In the genomic region with DNA sequence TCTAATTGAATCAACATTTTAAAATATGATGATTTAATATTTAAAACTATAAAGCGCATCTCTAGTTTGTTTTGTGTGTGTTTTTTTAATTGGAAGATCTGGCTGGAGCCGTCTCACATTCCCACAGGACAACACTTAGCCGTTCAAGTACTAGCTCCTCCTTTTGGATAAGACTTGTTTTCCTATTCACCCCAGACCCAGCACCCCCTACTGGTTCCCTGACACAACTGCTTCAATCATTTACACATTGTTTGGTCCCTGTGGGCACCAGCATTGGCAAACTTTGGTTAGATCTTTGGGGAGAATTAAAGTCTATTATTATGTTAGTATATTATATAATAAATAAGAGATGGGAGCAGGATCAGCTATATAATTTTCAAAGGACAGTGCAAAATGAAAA, we compare ENCODE assay signal across 9 cellular contexts. TPM values are rescaled to one million over a fixed set of nuclear protein-coding genes. Genes with fewer than 3 reads are reported as not detected.
A peak's percentile ranks its signal among the peaks of the same experiment; 100 is the strongest.
DNase-seq lines count a peak whose midpoint lies in the region; ATAC-seq and TF ChIP-seq lines count a peak whose summit lies in the region.
"Had no signal": no experiment of that assay in that cellular context is flagged by ENCODE, and none has a peak within 500 bp of the region (broad histone marks: within the 10 kb centered on the region; RNA-seq: fewer than 3 reads in every experiment).

No MANE protein-coding gene starts in this region.

- H3K27me3 ChIP-seq in right lobe of liver (no peaks in the 10 kb centered on the region), spleen (replicated peaks in 1 of 7) (no peaks in the 10 kb centered on the region)

- DNase-seq in right lobe of liver (no peak), occipital lobe (lab: John Stamatoyannopoulos, UW) (no peak), activated gamma-delta T cell (lab: John Stamatoyannopoulos, UW) (no peak), pons (ENCODE audit: low spot score) (no peak), spleen (no peak)

- 76% methylated on average over 3 of the region's 3 CpGs for WGBS in right lobe of liver (ENCODE audit: insufficient coverage, low coverage, low lambda C conversion rate, missing lambda C conversion rate)
- WGBS in spleen, 5 donors = 78 to 84% (median 81%) methylated on average over 3 of the region's 3 CpGs

- H3K4me1 ChIP-seq in right lobe of liver (no peaks in the 10 kb centered on the region), spleen (peaks cover 0 to 6% (median 0%) of the 10 kb centered on the region in 6 donors)

- TF ChIP-seq POLR2A in right lobe of liver (IDR thresholded peaks at IDR 0.05) = no peak
- TF ChIP-seq POLR2A in spleen (IDR thresholded peaks at IDR 0.05) = no peak

- H3K36me3 ChIP-seq in right lobe of liver (peaks cover 0 to 13% (median 2%) of the 10 kb centered on the region in 4 donors), spleen (peaks cover 0 to 36% (median 16%) of the 10 kb centered on the region in 6 donors)

- TF ChIP-seq CTCF in GM12872 (IDR thresholded peaks at IDR 0.05; ENCODE audit: insufficient read depth, low read depth, low read length) (peak; percentile 51), right lobe of liver (IDR thresholded peaks at IDR 0.05) (peak in 3 of 4 donors; percentile 23 to 39 (median 33)), spleen (IDR thresholded peaks at IDR 0.05 in 8 of 11, conservative IDR thresholded peaks at IDR 0.05 in 3 of 11) (peak in 2 of 11 experiments; percentile 10 to 20)

- no peaks in the 10 kb centered on the region for H3K9me3 ChIP-seq in right lobe of liver
- no peaks in the 10 kb centered on the region for H3K9me3 ChIP-seq in spleen

- intact Hi-C loops in right lobe of liver (cut with DNase I) (loop anchor here in 1 of 2 donors (5.0 kb wide), 1 partner anchor 435 kb away; no protein-coding TSS in a partner anchor), spleen (cut with DNase I; ENCODE audit: low total_unique reads) (no loop called here)

- H3K4me3 ChIP-seq in right lobe of liver = no peak overlapping the region
- no peak overlapping the region for H3K4me3 ChIP-seq in spleen

- ATAC-seq in HG02870 (IDR thresholded peaks at IDR 0.05; ENCODE audit: unreplicated experiment) (peak; percentile 59), SK-N-SH treated with all-trans-retinoic acid at 6 μM for 48 hours (peak; percentile 67; the same call in 1 of the 3 replicates), right lobe of liver (peak; percentile 41 to 59 (median 50))

- H3K27ac ChIP-seq in right lobe of liver (no peak overlapping the region), spleen (no peak overlapping the region)
- H3K27ac ChIP-seq: epithelial cell of prostate had no signal

TF ChIP-seq in SK-N-SH treated with all-trans-retinoic acid at 6 μM for 48 hours, 23 proteins besides CTCF, POLR2A, EP300 and RAD21:
- no peak for TF ChIP-seq OSR1 (CRISPR knock-in tag; IDR thresholded peaks at IDR 0.05)
- TF ChIP-seq, protein P1, sequence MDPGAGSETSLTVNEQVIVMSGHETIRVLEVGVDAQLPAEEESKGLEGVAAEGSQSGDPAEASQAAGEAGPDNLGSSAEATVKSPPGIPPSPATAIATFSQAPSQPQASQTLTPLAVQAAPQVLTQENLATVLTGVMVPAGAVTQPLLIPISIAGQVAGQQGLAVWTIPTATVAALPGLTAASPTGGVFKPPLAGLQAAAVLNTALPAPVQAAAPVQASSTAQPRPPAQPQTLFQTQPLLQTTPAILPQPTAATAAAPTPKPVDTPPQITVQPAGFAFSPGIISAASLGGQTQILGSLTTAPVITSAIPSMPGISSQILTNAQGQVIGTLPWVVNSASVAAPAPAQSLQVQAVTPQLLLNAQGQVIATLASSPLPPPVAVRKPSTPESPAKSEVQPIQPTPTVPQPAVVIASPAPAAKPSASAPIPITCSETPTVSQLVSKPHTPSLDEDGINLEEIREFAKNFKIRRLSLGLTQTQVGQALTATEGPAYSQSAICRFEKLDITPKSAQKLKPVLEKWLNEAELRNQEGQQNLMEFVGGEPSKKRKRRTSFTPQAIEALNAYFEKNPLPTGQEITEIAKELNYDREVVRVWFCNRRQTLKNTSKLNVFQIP (CRISPR knock-in tag; IDR thresholded peaks at IDR 0.05; ENCODE audit: borderline replicate concordance, low read depth) = no peak
- no peak for TF ChIP-seq PPARA (CRISPR knock-in tag; IDR thresholded peaks at IDR 0.05; ENCODE audit: borderline replicate concordance)
- no peak for TF ChIP-seq ZC3H10 (CRISPR knock-in tag; IDR thresholded peaks at IDR 0.05)
- TF ChIP-seq ZFP30 (CRISPR knock-in tag; IDR thresholded peaks at IDR 0.05) = no peak

RNA-seq across cellular contexts. Expression of a gene that starts 34.5 kb away (rescaled TPM):
- total RNA-seq in right lobe of liver (10 to 100 TPM in 2 of 6 experiments, 1 to 10 TPM in 4; 7.4 to 10.8 (median 8.5) TPM), occipital lobe (6.6 TPM), spleen (10 to 100 TPM; 11.5 to 19.2 (median 17.8) TPM)
- 10 to 100 TPM; 13.7 to 16.1 (median 15.2) TPM for polyA plus RNA-seq in spleen

RNA-seq across cellular contexts. Expression of a gene that starts 34.6 kb away (rescaled TPM):
- total RNA-seq in right lobe of liver = 100 to 1,000 TPM; 127 to 177 (median 150) TPM
- 6.9 TPM for total RNA-seq in occipital lobe
- 10 to 100 TPM in 6 of 7 donors, 1 to 10 TPM in 1; 9.6 to 30.8 (median 20.8) TPM for total RNA-seq in spleen
- polyA plus RNA-seq in spleen = 10 to 100 TPM; 11.8 to 28.9 (median 18.7) TPM

Comparison
In these comparisons a context has a peak if more than half of its experiments do, and no peak if none do; other contexts are left out.
1. RNA of a gene that starts 34.6 kb away (total RNA-seq): 127 to 177 TPM in right lobe of liver; 9.6 to 30.8 TPM in spleen and 6.9 TPM in occipital lobe (single experiment); every median in the first group is over 4 times any median in the second.
2. Peak in every context shown above with its lines, with median percentiles within 50 percentile points of each other: ATAC-seq.